1 cellular context compared by ENCODE assay signal in genomic region chr5:119745976-119746375, GRCh38.
TF ChIP-seq lines count a peak whose summit lies in the region.

No MANE protein-coding gene starts in this region.

TF ChIP-seq in HepG2, 621 proteins besides CTCF, POLR2A, EP300 and RAD21 (continued from another document):
- TF ChIP-seq KIAA2018 (CRISPR knock-in tag; IDR thresholded peaks at IDR 0.05; ENCODE audit: borderline replicate concordance): no peak
- TF ChIP-seq IKZF4 (CRISPR knock-in tag; IDR thresholded peaks at IDR 0.05; ENCODE audit: borderline replicate concordance, low read depth, not compliant biosample characterization): no peak
- no peak for TF ChIP-seq RELA (CRISPR knock-in tag; IDR thresholded peaks at IDR 0.05)
- TF ChIP-seq MTF2 (CRISPR knock-in tag; IDR thresholded peaks at IDR 0.05; ENCODE audit: borderline replicate concordance): no peak
- TF ChIP-seq ZFX (CRISPR knock-in tag; IDR thresholded peaks at IDR 0.05; ENCODE audit: low read depth): no peak
- TF ChIP-seq ZKSCAN8 (CRISPR knock-in tag; IDR thresholded peaks at IDR 0.05; ENCODE audit: borderline replicate concordance): no peak
- no peak for TF ChIP-seq NR2F6 (IDR thresholded peaks at IDR 0.05)
- no peak for TF ChIP-seq NR2F6 (CRISPR knock-in tag; IDR thresholded peaks at IDR 0.05)
- TF ChIP-seq NAIF1 (CRISPR knock-in tag; IDR thresholded peaks at IDR 0.05; ENCODE audit: borderline replicate concordance): no peak
- TF ChIP-seq RBM22 (optimal IDR thresholded peaks at IDR 0.05; ENCODE audit: low read length): no peak
